Comparison of ENCODE assay signal across 10 cellular contexts in genomic region chr1:89761901-89762300, GRCh38. TPM values are rescaled to one million over a fixed set of nuclear protein-coding genes. Genes with fewer than 3 reads are reported as not detected.
DNase-seq lines count a peak whose midpoint lies in the region; ATAC-seq, FAIRE-seq and TF ChIP-seq lines count a peak whose summit lies in the region.
"Had no signal": no experiment of that assay in that cellular context is flagged by ENCODE, and none has a peak within 500 bp of the region (broad histone marks: within the 10 kb centered on the region; RNA-seq: fewer than 3 reads in every experiment).

No MANE protein-coding gene starts in this region.

- POLR2A ChIA-PET in CD8-positive, alpha-beta T cell (lab: Charles Lee), result interaction anchor here (0.7 to 3.3 kb wide), 5 partner anchors 37 to 278 kb away, joined by 3 to 61 read pairs (median 8); partner anchors contain the start of gene LRRC8C
- POLR2A ChIA-PET in naive thymus-derived CD8-positive, alpha-beta T cell (lab: Charles Lee), result interaction anchor here (0.5 to 6.6 kb wide), 9 partner anchors 31 to 278 kb away, joined by 3 to 125 read pairs (median 6); partner anchors contain the start of gene LRRC8C

- no peaks in the 10 kb centered on the region for H3K36me3 Mint-ChIP-seq in CD8-positive, alpha-beta T cell
- H3K36me3 Mint-ChIP-seq in activated T-helper 2 cell treated with anti-CD3 and anti-CD28 coated beads, Interferon-gamma antibody, Interleukin-2, Interleukin-4, amounts not matched to agents 10 μg/mL and 5 μg/mL and 100 μg/mL, durations not matched to agents 14 hours and 24 hours and 36 hours (ENCODE audit: low read depth), result peaks cover 18% of the 10 kb centered on the region
- peaks cover 0 to 1% (median 0%) of the 10 kb centered on the region in 3 donors for H3K36me3 Mint-ChIP-seq in naive thymus-derived CD8-positive, alpha-beta T cell

- H3K4me1 Mint-ChIP-seq in CD8-positive, alpha-beta T cell (ENCODE audit: low read depth), result peaks cover 62% of the 10 kb centered on the region
- peaks cover 67% of the 10 kb centered on the region for H3K4me1 Mint-ChIP-seq in activated T-helper 2 cell treated with anti-CD3 and anti-CD28 coated beads, Interferon-gamma antibody, Interleukin-2, Interleukin-4, amounts not matched to agents 10 μg/mL and 5 μg/mL and 100 μg/mL, durations not matched to agents 14 hours and 24 hours and 36 hours (ENCODE audit: low read depth)
- H3K4me1 Mint-ChIP-seq in naive thymus-derived CD8-positive, alpha-beta T cell, result peaks cover 35 to 65% (median 61%) of the 10 kb centered on the region in 4 donors

- intact Hi-C loops in CD8-positive, alpha-beta T cell (cut with DNase I, micrococcal nuclease), result loop anchor here in 1 of 2 experiments (2.0 to 10.0 kb wide), 4 partner anchors 163 to 777 kb away; no protein-coding TSS in a partner anchor
- intact Hi-C loops in activated T-helper 2 cell treated with anti-CD3 and anti-CD28 coated beads, Interferon-gamma antibody, Interleukin-2, Interleukin-4, amounts not matched to agents 10 μg/mL and 5 μg/mL and 100 μg/mL, durations not matched to agents 14 hours and 24 hours and 36 hours (cut with micrococcal nuclease), result loop anchor here (1.0 to 5.0 kb wide), 5 partner anchors 65 to 279 kb away; partner anchors contain the start of gene LRRC8B

- H3K9me3 ChIP-seq in BE2C, result no peaks in the 10 kb centered on the region
- no peaks in the 10 kb centered on the region for H3K9me3 ChIP-seq in CD8-positive, alpha-beta T cell (ENCODE audit: low read length)
- H3K9me3 ChIP-seq: Caco-2 had no signal

- no peaks in the 10 kb centered on the region for H3K36me3 ChIP-seq in BE2C
- no peaks in the 10 kb centered on the region for H3K36me3 ChIP-seq in CD8-positive, alpha-beta T cell (ENCODE audit: insufficient read depth, low read length)

- H3K4me1 ChIP-seq in BE2C, result peaks cover 5% of the 10 kb centered on the region; the same call in 1 of the 2 replicates
- peaks cover 49% of the 10 kb centered on the region for H3K4me1 ChIP-seq in CD8-positive, alpha-beta T cell (ENCODE audit: insufficient read depth, low read length)
- H3K4me1 ChIP-seq: Caco-2 had no signal

- CTCF ChIA-PET in CD8-positive, alpha-beta T cell (lab: Charles Lee), result interaction anchor here (1.1 to 17.3 kb wide), 22 partner anchors 8 to 278 kb away, joined by 3 to 340 read pairs (median 26); partner anchors contain the start of gene LRRC8C

- no peak for TF ChIP-seq CTCF in BE2C (IDR thresholded peaks at IDR 0.05; ENCODE audit: low read depth, low read length)
- no peak for TF ChIP-seq CTCF in CD8-positive, alpha-beta T cell (IDR thresholded peaks at IDR 0.05)

- peak overlapping the region; percentile 33 for H3K4me3 Mint-ChIP-seq in CD8-positive, alpha-beta T cell
- peak overlapping the region; percentile 89 for H3K4me3 Mint-ChIP-seq in activated T-helper 2 cell treated with anti-CD3 and anti-CD28 coated beads, Interferon-gamma antibody, Interleukin-2, Interleukin-4, amounts not matched to agents 10 μg/mL and 5 μg/mL and 100 μg/mL, durations not matched to agents 14 hours and 24 hours and 36 hours (ENCODE audit: low read depth)
- peak overlapping the region in 9 of 10 donors; percentile 78 to 99 (median 93) for H3K4me3 Mint-ChIP-seq in naive thymus-derived CD8-positive, alpha-beta T cell

- H3K4me3 ChIP-seq in BE2C (ENCODE audit: low read depth, low read length), result peak overlapping the region; percentile 67
- no peak overlapping the region for H3K4me3 ChIP-seq in CD8-positive, alpha-beta T cell (ENCODE audit: low read depth, low read length)

- H3K27ac Mint-ChIP-seq in CD8-positive, alpha-beta T cell, result no peak overlapping the region
- peak overlapping the region; percentile 95 for H3K27ac Mint-ChIP-seq in activated T-helper 2 cell treated with anti-CD3 and anti-CD28 coated beads, Interferon-gamma antibody, Interleukin-2, Interleukin-4, amounts not matched to agents 10 μg/mL and 5 μg/mL and 100 μg/mL, durations not matched to agents 14 hours and 24 hours and 36 hours
- H3K27ac Mint-ChIP-seq in naive thymus-derived CD8-positive, alpha-beta T cell, result peak overlapping the region in 8 of 10 donors; percentile 22 to 87 (median 80)

- no peaks in the 10 kb centered on the region for H3K27me3 Mint-ChIP-seq in CD8-positive, alpha-beta T cell (ENCODE audit: low read depth)
- no peaks in the 10 kb centered on the region for H3K27me3 Mint-ChIP-seq in activated T-helper 2 cell treated with anti-CD3 and anti-CD28 coated beads, Interferon-gamma antibody, Interleukin-2, Interleukin-4, amounts not matched to agents 10 μg/mL and 5 μg/mL and 100 μg/mL, durations not matched to agents 14 hours and 24 hours and 36 hours (ENCODE audit: low read depth)
- no peaks in the 10 kb centered on the region for H3K27me3 Mint-ChIP-seq in naive thymus-derived CD8-positive, alpha-beta T cell

- FAIRE-seq in GM19239 (lab: Jason Lieb, UNC), result no peak

- DNase-seq in BE2C, result no peak
- DNase-seq in CD8-positive, alpha-beta T cell, result no peak
- DNase-seq in activated T-helper 2 cell treated with anti-CD3 and anti-CD28 coated beads, Interferon-gamma antibody, Interleukin-2, Interleukin-4, amounts not matched to agents 10 μg/mL and 5 μg/mL and 100 μg/mL, durations not matched to agents 14 hours and 24 hours and 36 hours (ENCODE audit: low spot score), result no peak
- no peak for DNase-seq in naive thymus-derived CD8-positive, alpha-beta T cell
- no peak for DNase-seq in HK-2 (ENCODE audit: unreplicated experiment)
- no peak for DNase-seq in GM19239 (ENCODE audit: insufficient read length, low spot score)
- DNase-seq: Caco-2, cerebellar nuclear complex had no signal

- no peaks in the 10 kb centered on the region for H3K9me3 Mint-ChIP-seq in CD8-positive, alpha-beta T cell
- H3K9me3 Mint-ChIP-seq in activated T-helper 2 cell treated with anti-CD3 and anti-CD28 coated beads, Interferon-gamma antibody, Interleukin-2, Interleukin-4, amounts not matched to agents 10 μg/mL and 5 μg/mL and 100 μg/mL, durations not matched to agents 14 hours and 24 hours and 36 hours, result no peaks in the 10 kb centered on the region
- no peaks in the 10 kb centered on the region for H3K9me3 Mint-ChIP-seq in naive thymus-derived CD8-positive, alpha-beta T cell

- H3K27ac ChIP-seq in CD8-positive, alpha-beta T cell (ENCODE audit: low read depth, low read length), result no peak overlapping the region

- no peak for ATAC-seq in CD8-positive, alpha-beta T cell
- no peak for ATAC-seq in naive thymus-derived CD8-positive, alpha-beta T cell
- ATAC-seq in HG02610 (IDR thresholded peaks at IDR 0.05; ENCODE audit: unreplicated experiment) (no peak), HG03439 (IDR thresholded peaks at IDR 0.05; ENCODE audit: unreplicated experiment) (no peak)

- H3K27me3 ChIP-seq in BE2C, result no peaks in the 10 kb centered on the region
- no peaks in the 10 kb centered on the region for H3K27me3 ChIP-seq in CD8-positive, alpha-beta T cell (ENCODE audit: insufficient read depth, low read length)

RNA-seq across cellular contexts. Expression of gene LRRC8D, which starts 58.9 kb away (rescaled TPM):
- 67.9 TPM for polyA plus RNA-seq in BE2C (2012; ENCODE audit: insufficient read depth, insufficient read length, low read depth)
- 10 to 100 TPM; 14.2 to 16.9 TPM for total RNA-seq in CD8-positive, alpha-beta T cell
- total RNA-seq in activated T-helper 2 cell treated with anti-CD3 and anti-CD28 coated beads, Interferon-gamma antibody, Interleukin-2, Interleukin-4, amounts not matched to agents 10 μg/mL and 5 μg/mL and 100 μg/mL, durations not matched to agents 14 hours and 24 hours and 36 hours, result 28.6 and 33.3 TPM in 2 replicates
- total RNA-seq in naive thymus-derived CD8-positive, alpha-beta T cell, result 10 to 100 TPM; 37.1 to 38.7 TPM
- polyA plus RNA-seq in naive thymus-derived CD8-positive, alpha-beta T cell, result 10 to 100 TPM; 42.3 to 60.0 (median 46.0) TPM

Comparison
In these comparisons a context has a peak if more than half of its experiments do, and no peak if none do; other contexts are left out.
1. H3K4me3 Mint-ChIP-seq: peak in every context shown above with its lines; median percentile 93 in naive thymus-derived CD8-positive, alpha-beta T cell; 89 in activated T-helper 2 cell treated with anti-CD3 and anti-CD28 coated beads, Interferon-gamma antibody, Interleukin-2, Interleukin-4, amounts not matched to agents 10 μg/mL and 5 μg/mL and 100 μg/mL, durations not matched to agents 14 hours and 24 hours and 36 hours; 33 in CD8-positive, alpha-beta T cell.